ENCODE assay signal across 8 cellular contexts in the genomic region with DNA sequence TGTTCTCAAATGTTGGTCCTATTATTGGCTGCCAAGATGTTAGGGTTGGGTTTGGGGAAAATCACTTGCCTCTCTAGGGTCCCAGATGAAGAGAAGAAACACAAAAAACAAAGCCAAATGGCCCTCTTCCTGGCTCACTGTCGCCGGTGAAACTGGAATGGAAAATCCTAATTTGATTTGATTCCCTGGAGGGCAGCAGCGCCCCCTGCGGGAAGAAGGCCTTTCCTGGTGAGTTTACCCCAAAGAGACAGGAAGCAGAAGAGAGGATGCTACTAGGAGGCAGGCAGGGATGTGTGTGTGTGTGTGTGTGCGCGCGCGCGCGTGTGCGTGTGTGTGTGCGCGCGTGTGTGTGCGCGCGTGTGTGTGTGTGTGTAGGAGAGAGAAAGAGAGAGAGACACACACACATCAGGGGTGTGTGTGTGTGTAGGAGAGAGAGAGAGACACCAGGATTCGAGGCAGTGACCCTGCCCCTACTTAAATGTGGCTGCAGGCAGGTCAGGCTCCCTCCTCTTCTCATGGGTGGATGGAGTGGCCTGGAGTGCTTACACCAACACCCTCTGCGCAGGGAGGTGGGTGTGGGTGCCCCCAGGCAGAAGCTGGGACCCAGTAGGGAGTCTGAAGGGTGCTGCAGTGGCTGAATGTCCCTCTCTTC. TPM values are rescaled to one million over a fixed set of nuclear protein-coding genes. Genes with fewer than 3 reads are reported as not detected.
DNase-seq lines count a peak whose midpoint lies in the region; ATAC-seq and TF ChIP-seq lines count a peak whose summit lies in the region.

No MANE protein-coding gene starts in this region.

- no peak overlapping the region for H2BK5ac ChIP-seq in IMR-90 (ENCODE audit: low read depth, low read length, poor library complexity, severe bottlenecking)

- H2BK120ac ChIP-seq in IMR-90 (ENCODE audit: low read depth, low read length): no peak overlapping the region

- H3K36me3 ChIP-seq in IMR-90 (ENCODE audit: control insufficient read depth, insufficient read depth, low read length) (no peaks in the 10 kb centered on the region), NT2/D1 (ENCODE audit: insufficient read depth, insufficient read length, low read length) (peaks cover under 1% of the 10 kb centered on the region)

- no peak overlapping the region; the same call in 1 of the 2 replicates for H4K5ac ChIP-seq in IMR-90 (ENCODE audit: low read depth, low read length)

- DNase-seq in CD14-positive monocyte (ENCODE audit: low spot score): peak; percentile 64
- DNase-seq in IMR-90: peak; percentile 77
- peak; percentile 87 for DNase-seq in NT2/D1 (ENCODE audit: low read depth, low spot score)
- peak; percentile 66 for DNase-seq in activated CD8-positive, alpha-beta memory T cell treated with anti-CD3 and anti-CD28 coated beads, Interleukin-2, amount 50 U/mL, for 1 hour (ENCODE audit: extremely low read depth)
- DNase-seq in endothelial cell (ENCODE audit: low spot score): peak; percentile 93
- peak; percentile 84 for DNase-seq in myocyte (ENCODE audit: low read depth)
- DNase-seq in stimulated activated CD8-positive, alpha-beta memory T cell treated with anti-CD3 and anti-CD28 coated beads, Interleukin-7, amount 100 ng/mL, for 1 hour (ENCODE audit: low read depth in 2 of 2): peak; percentile 32 to 72

- intact Hi-C loops in CD14-positive monocyte (cut with micrococcal nuclease) (no loop called here), IMR-90 (cut with micrococcal nuclease) (loop anchor here (1.0 to 5.0 kb wide), 3 partner anchors 85 to 186 kb away; no protein-coding TSS in a partner anchor)

- H3K18ac ChIP-seq in IMR-90 (ENCODE audit: low read depth, low read length): no peak overlapping the region

- TF ChIP-seq RAD21 in IMR-90 (IDR thresholded peaks at IDR 0.05; ENCODE audit: low read length): peak; percentile 90

- H3K14ac ChIP-seq in IMR-90 (replicated peaks; ENCODE audit: low read depth, low read length): no peak overlapping the region

- WGBS in IMR-90 (ENCODE audit: extremely low coverage in 2 of 2, insufficient read length in 1 of 2), 2 experiments: 0% methylated on average over 4 of the region's 19 CpGs; no CpG with 5 or more reads in 1 of the 2 experiments

- H3K27ac ChIP-seq in IMR-90 (ENCODE audit: insufficient read depth, low read length): no peak overlapping the region

- H3K4me3 ChIP-seq in IMR-90 (ENCODE audit: insufficient read depth, low read depth, low read length): no peak overlapping the region
- H3K4me3 ChIP-seq in NT2/D1 (ENCODE audit: insufficient read length, low read depth): no peak overlapping the region

- H3K9me3 Mint-ChIP-seq in CD14-positive monocyte: no peaks in the 10 kb centered on the region
- H3K9me3 Mint-ChIP-seq in endothelial cell (ENCODE audit: unreplicated experiment): no peaks in the 10 kb centered on the region

- H3K9me3 ChIP-seq in IMR-90 (ENCODE audit: control insufficient read depth, insufficient read depth, low read length) (no peaks in the 10 kb centered on the region), NT2/D1 (ENCODE audit: insufficient read depth, low read length) (no peaks in the 10 kb centered on the region)

- TF ChIP-seq POLR2A in IMR-90 (IDR thresholded peaks at IDR 0.05; ENCODE audit: low read depth, low read length): no peak

- H2BK20ac ChIP-seq in IMR-90 (ENCODE audit: low read depth, low read length): 0 out of 2 replicates have a peak overlapping the region, but pooled peaks have one; percentile 35

- peak; percentile 71 for TF ChIP-seq CTCF in CD14-positive monocyte (IDR thresholded peaks at IDR 0.05)
- TF ChIP-seq CTCF in IMR-90 (conservative IDR thresholded peaks at IDR 0.05; ENCODE audit: low read depth, low read length): peak; percentile 92
- TF ChIP-seq CTCF in endothelial cell (IDR thresholded peaks at IDR 0.05; ENCODE audit: unreplicated experiment): peak; percentile 76

- H2AK5ac ChIP-seq in IMR-90 (ENCODE audit: low read depth, low read length): peak overlapping the region; percentile 34; the same call in 1 of the 2 replicates

- POLR2A ChIA-PET in IMR-90 (lab: Charles Lee; ENCODE audit: unreplicated experiment): no interaction called here

- peak overlapping the region in 2 of 7 donors; percentile 33 to 50 for H3K27ac Mint-ChIP-seq in CD14-positive monocyte
- peak overlapping the region; percentile 58 for H3K27ac Mint-ChIP-seq in endothelial cell (ENCODE audit: unreplicated experiment)

- H3K27me3 ChIP-seq in IMR-90 (ENCODE audit: control insufficient read depth, insufficient read depth, low read length) (no peaks in the 10 kb centered on the region), NT2/D1 (ENCODE audit: insufficient read depth, insufficient read length) (peaks cover 11% of the 10 kb centered on the region)

- no peak overlapping the region for H3K23ac ChIP-seq in IMR-90 (ENCODE audit: low read depth, low read length)

- H3K4ac ChIP-seq in IMR-90 (ENCODE audit: low read depth, low read length): peak overlapping the region; percentile 11; the same call in 1 of the 2 replicates

- ATAC-seq in IMR-90 (ENCODE audit: low read depth): peak; percentile 27; the same call in 1 of the 2 replicates
- ATAC-seq in GM19328 (IDR thresholded peaks at IDR 0.05; ENCODE audit: unreplicated experiment): no peak

- H2BK15ac ChIP-seq in IMR-90 (ENCODE audit: low read depth, low read length): peak overlapping the region; percentile 21; the same call in 1 of the 3 replicates

- peak overlapping the region in 1 of 2 experiments; percentile 42; a peak in 1 of 4 replicates for H4K8ac ChIP-seq in IMR-90 (ENCODE audit: low read depth in 2 of 2, low read length in 2 of 2)

- H3K4me1 Mint-ChIP-seq in CD14-positive monocyte (peaks cover 28% of the 10 kb centered on the region), endothelial cell (ENCODE audit: unreplicated experiment) (peaks cover 38% of the 10 kb centered on the region)

- peak overlapping the region; percentile 1 to 54 for H3K4me3 Mint-ChIP-seq in CD14-positive monocyte
- peak overlapping the region; percentile 49 for H3K4me3 Mint-ChIP-seq in endothelial cell (ENCODE audit: unreplicated experiment)

- peak overlapping the region; percentile 77 for H2AFZ ChIP-seq in IMR-90 (replicated peaks; ENCODE audit: low read length, poor library complexity)

- BruUV-seq in IMR-90 (replicated peaks; lab: Mats Ljungman, UMichigan): no TSS peak

- peaks cover 0 to 5% of the 10 kb centered on the region in 2 donors for H3K36me3 Mint-ChIP-seq in CD14-positive monocyte
- H3K36me3 Mint-ChIP-seq in endothelial cell (ENCODE audit: low read depth, unreplicated experiment): peaks cover 11% of the 10 kb centered on the region

- H3K4me2 ChIP-seq in IMR-90 (ENCODE audit: low read depth, low read length): no peak overlapping the region

- in situ Hi-C loops in IMR-90 (cut with MboI; ENCODE audit: low sequenced_read_pairs): no loop called here

- H4K20me1 ChIP-seq in IMR-90 (ENCODE audit: insufficient read depth, low read length): no peaks in the 10 kb centered on the region

- no peak overlapping the region for H2AK9ac ChIP-seq in IMR-90 (replicated peaks; ENCODE audit: low read depth, low read length, poor library complexity)

- H3K9ac ChIP-seq in IMR-90 (ENCODE audit: low read depth, low read length) (no peak overlapping the region), NT2/D1 (ENCODE audit: insufficient read length, low read depth) (peak overlapping the region; percentile 45)

- CTCF ChIA-PET in IMR-90 (lab: Yijun Ruan, JAX): interaction anchor here (1.4 to 1.9 kb wide), 2 partner anchors 9 to 188 kb away, joined by 3 to 7 read pairs; no protein-coding TSS in a partner anchor

- H3K27me3 Mint-ChIP-seq in CD14-positive monocyte (ENCODE audit: low read depth in 3 of 3) (peaks cover 2 to 3% (median 2%) of the 10 kb centered on the region in 3 donors), endothelial cell (ENCODE audit: unreplicated experiment) (peaks cover 7% of the 10 kb centered on the region)

- H3K56ac ChIP-seq in IMR-90 (ENCODE audit: extremely low read depth, insufficient read depth, low read length): no peak overlapping the region

- H3K4me1 ChIP-seq in IMR-90 (ENCODE audit: control insufficient read depth, insufficient read depth, low read length) (peaks cover 12% of the 10 kb centered on the region), NT2/D1 (ENCODE audit: insufficient read depth, insufficient read length) (peaks cover 22% of the 10 kb centered on the region)

- peaks cover 8 to 16% of the 10 kb centered on the region in 2 experiments; a peak in 3 of 4 replicates for H3K79me1 ChIP-seq in IMR-90 (ENCODE audit: low read depth in 1 of 2, low read length in 2 of 2)

- dilution Hi-C loops in IMR-90 (cut with HindIII; ENCODE audit: low sequenced_read_pairs, unreplicated experiment): no loop called here

- H4K91ac ChIP-seq in IMR-90 (ENCODE audit: insufficient read depth, low read depth, low read length): 0 out of 2 replicates have a peak overlapping the region, but pooled peaks have one; percentile 29

- peaks cover 6% of the 10 kb centered on the region for H3K9me1 ChIP-seq in IMR-90 (ENCODE audit: insufficient read depth, low read length)

TF ChIP-seq in IMR-90, 13 proteins besides CTCF, POLR2A, EP300 and RAD21:
- TF ChIP-seq, protein P1, sequence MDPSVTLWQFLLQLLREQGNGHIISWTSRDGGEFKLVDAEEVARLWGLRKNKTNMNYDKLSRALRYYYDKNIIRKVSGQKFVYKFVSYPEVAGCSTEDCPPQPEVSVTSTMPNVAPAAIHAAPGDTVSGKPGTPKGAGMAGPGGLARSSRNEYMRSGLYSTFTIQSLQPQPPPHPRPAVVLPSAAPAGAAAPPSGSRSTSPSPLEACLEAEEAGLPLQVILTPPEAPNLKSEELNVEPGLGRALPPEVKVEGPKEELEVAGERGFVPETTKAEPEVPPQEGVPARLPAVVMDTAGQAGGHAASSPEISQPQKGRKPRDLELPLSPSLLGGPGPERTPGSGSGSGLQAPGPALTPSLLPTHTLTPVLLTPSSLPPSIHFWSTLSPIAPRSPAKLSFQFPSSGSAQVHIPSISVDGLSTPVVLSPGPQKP (IDR thresholded peaks at IDR 0.05; ENCODE audit: borderline replicate concordance, low read depth, low read length): no peak
- peak; percentile 88 for TF ChIP-seq SMC3 (IDR thresholded peaks at IDR 0.05; ENCODE audit: low read depth, low read length)
TF ChIP-seq in IMR-90: peak in this region for 1.

RNA-seq across cellular contexts. Expression of a gene that starts 3.1 kb away (rescaled TPM):
- polyA plus RNA-seq in CD14-positive monocyte (1 to 10 TPM; 1.5 to 3.5 TPM), IMR-90 (2012; rRNA removed) (86.4 and 114 TPM in 2 replicates)
- total RNA-seq in IMR-90 (2012; rRNA removed) (9.1 and 10.0 TPM in 2 replicates), endothelial cell (ENCODE audit: unreplicated experiment) (284 TPM), myocyte (18.7 and 19.1 TPM in 2 replicates)
- 67.8 and 132 TPM in 2 replicates for polyA plus RNA-seq in IMR-90 (2012; cell fraction: cytosol; rRNA removed)
- 82.8 and 113 TPM in 2 replicates for polyA plus RNA-seq in IMR-90 (2012; cell fraction: nucleus; rRNA removed; ENCODE audit: low replicate concordance)
- polyA plus RNA-seq in myocyte (2012): 62.3 TPM

RNA-seq across cellular contexts. Expression of a gene that starts 22.8 kb away (rescaled TPM):
- polyA plus RNA-seq in CD14-positive monocyte: 10 to 100 TPM; 67.3 to 69.9 TPM
- 57.2 and 69.7 TPM in 2 replicates for total RNA-seq in IMR-90 (2012; rRNA removed)
- 69.1 and 80.0 TPM in 2 replicates for polyA plus RNA-seq in IMR-90 (2012; rRNA removed)
- polyA plus RNA-seq in IMR-90 (2012; cell fraction: cytosol; rRNA removed): 89.0 and 279 TPM in 2 replicates
- polyA plus RNA-seq in IMR-90 (2012; cell fraction: nucleus; rRNA removed; ENCODE audit: low replicate concordance): 122 and 153 TPM in 2 replicates
- 48.1 TPM for total RNA-seq in endothelial cell (ENCODE audit: unreplicated experiment)
- total RNA-seq in myocyte: 81.2 and 81.6 TPM in 2 replicates
- 83.1 TPM for polyA plus RNA-seq in myocyte (2012)

Comparison
In these comparisons a context has a peak if more than half of its experiments do, and no peak if none do; other contexts are left out.
1. RNA of a gene that starts 3.1 kb away (total RNA-seq): 284 TPM in endothelial cell (single experiment); 18.7 to 19.1 TPM in myocyte and 9.1 to 10.0 TPM in IMR-90; every median in the first group is over 10 times any median in the second.
2. Peak in every context shown above with its lines, with median percentiles within 50 percentile points of each other: DNase-seq and CTCF ChIP-seq.